8 cellular contexts compared by ENCODE assay signal in genomic region chr7:100546129-100546867, GRCh38. TPM values are rescaled to one million over a fixed set of nuclear protein-coding genes. Genes with fewer than 3 reads are reported as not detected.
DNase-seq lines count a peak whose midpoint lies in the region; ATAC-seq, FAIRE-seq and TF ChIP-seq lines count a peak whose summit lies in the region.

No MANE protein-coding gene starts in this region.

- no peaks in the 10 kb centered on the region for H3K9me3 Mint-ChIP-seq in CD8-positive, alpha-beta T cell
- H3K9me3 Mint-ChIP-seq in activated CD4-positive, alpha-beta memory T cell treated with anti-CD3 and anti-CD28 coated beads, Interleukin-2, amount 10 ng/mL, durations not matched to agents 7 days and 5 days: no peaks in the 10 kb centered on the region

- H3K27me3 Mint-ChIP-seq in CD8-positive, alpha-beta T cell (ENCODE audit: low read depth): no peaks in the 10 kb centered on the region
- no peaks in the 10 kb centered on the region for H3K27me3 Mint-ChIP-seq in activated CD4-positive, alpha-beta memory T cell treated with anti-CD3 and anti-CD28 coated beads, Interleukin-2, amount 10 ng/mL, durations not matched to agents 7 days and 5 days

- peak overlapping the region; percentile 51 for H2AFZ ChIP-seq in GM23248

- WGBS in GM23248 (ENCODE audit: low coverage in 1 of 2, low lambda C conversion rate in 2 of 2, missing lambda C conversion rate in 2 of 2), 2 experiments: 83 to 89% methylated on average over 9 of the region's 9 CpGs

- peak; percentile 27 for FAIRE-seq in islet of Langerhans (lab: Jason Lieb, UNC)

- POLR2A ChIA-PET in CD8-positive, alpha-beta T cell (lab: Charles Lee): interaction anchor here (0.6 to 1.0 kb wide), 5 partner anchors 14 to 117 kb away, joined by 3 read pairs; partner anchors contain the start of genes FBXO24 and LRCH4
- POLR2A ChIA-PET in activated CD4-positive, alpha-beta memory T cell treated with anti-CD3 and anti-CD28 coated beads, Interleukin-2, amount 10 ng/mL, durations not matched to agents 7 days and 5 days (lab: Charles Lee): interaction anchor here (0.9 to 4.6 kb wide), 13 partner anchors 8 to 118 kb away, joined by 3 to 32 read pairs (median 5); partner anchors contain the start of genes AGFG2, FBXO24, LRCH4 and MEPCE

- H3F3A ChIP-seq in GM23248 (ENCODE audit: insufficient read depth): peaks cover 32% of the 10 kb centered on the region

- peak overlapping the region; percentile 91 for H3K27ac Mint-ChIP-seq in CD8-positive, alpha-beta T cell
- peak overlapping the region; percentile 96 for H3K27ac Mint-ChIP-seq in activated CD4-positive, alpha-beta memory T cell treated with anti-CD3 and anti-CD28 coated beads, Interleukin-2, amount 10 ng/mL, durations not matched to agents 7 days and 5 days

- H3K36me3 ChIP-seq in CD8-positive, alpha-beta T cell (ENCODE audit: insufficient read depth, low read length): no peaks in the 10 kb centered on the region
- H3K36me3 ChIP-seq in GM23248 (ENCODE audit: low read depth) (no peaks in the 10 kb centered on the region), subcutaneous abdominal adipose tissue (ENCODE audit: control insufficient read depth in 5 of 5, insufficient read depth in 5 of 5, low read length in 5 of 5) (peaks cover 0 to 9% (median 2%) of the 10 kb centered on the region in 5 donors)

- TF ChIP-seq CTCF in CD8-positive, alpha-beta T cell (IDR thresholded peaks at IDR 0.05): no peak

- peak overlapping the region; percentile 6 for H3K4me3 ChIP-seq in CD8-positive, alpha-beta T cell (ENCODE audit: low read depth, low read length)
- H3K4me3 ChIP-seq in GM23248: no peak overlapping the region
- peak overlapping the region in 1 of 5 donors; percentile 36 for H3K4me3 ChIP-seq in subcutaneous abdominal adipose tissue (ENCODE audit: low read depth in 1 of 5, low read length in 5 of 5)

- no peak for DNase-seq in CD8-positive, alpha-beta T cell
- DNase-seq in GM23248 (no peak), NCI-H2171 treated with DMSO at 0.1 percent for 48 hours (lab: John Stamatoyannopoulos, UW) (no peak)
- DNase-seq in activated CD4-positive, alpha-beta memory T cell treated with anti-CD3 and anti-CD28 coated beads, Interleukin-2, amount 10 ng/mL, durations not matched to agents 7 days and 5 days: no peak
- no peak for DNase-seq in stimulated activated CD8-positive, alpha-beta memory T cell treated with anti-CD3 and anti-CD28 coated beads, Interleukin-4, amount 100 ng/mL, for 48 hours
- DNase-seq in stimulated activated CD4-positive, alpha-beta T cell treated with anti-CD3 and anti-CD28 coated beads, Interleukin-15, amount 100 ng/mL, for 24 hours: no peak

- in situ Hi-C loops in GM23248 (cut with MboI): no loop called here

- intact Hi-C loops in CD8-positive, alpha-beta T cell (cut with DNase I, micrococcal nuclease): loop anchor here in 1 of 2 experiments (2.0 kb wide), 1 partner anchor 67 kb away; the partner anchor contains the start of gene TSC22D4

- H3K4me1 Mint-ChIP-seq in CD8-positive, alpha-beta T cell (ENCODE audit: low read depth): peaks cover 87% of the 10 kb centered on the region
- peaks cover 93% of the 10 kb centered on the region for H3K4me1 Mint-ChIP-seq in activated CD4-positive, alpha-beta memory T cell treated with anti-CD3 and anti-CD28 coated beads, Interleukin-2, amount 10 ng/mL, durations not matched to agents 7 days and 5 days

- peak; percentile 50 for ATAC-seq in CD8-positive, alpha-beta T cell

- H3K27ac ChIP-seq in CD8-positive, alpha-beta T cell (ENCODE audit: low read depth, low read length): peak overlapping the region; percentile 17
- peak overlapping the region; percentile 64 for H3K27ac ChIP-seq in GM23248
- peak overlapping the region; percentile 83 for H3K27ac ChIP-seq in subcutaneous abdominal adipose tissue (ENCODE audit: low read depth, low read length)

- H3K9ac ChIP-seq in GM23248: peak overlapping the region; percentile 27
- peak overlapping the region in 2 of 5 donors; percentile 45 to 56 for H3K9ac ChIP-seq in subcutaneous abdominal adipose tissue (ENCODE audit: low read length in 5 of 5)

- H3K4me1 ChIP-seq in CD8-positive, alpha-beta T cell (ENCODE audit: insufficient read depth, low read length): peaks cover 86% of the 10 kb centered on the region
- H3K4me1 ChIP-seq in GM23248 (ENCODE audit: insufficient read depth) (peaks cover 29% of the 10 kb centered on the region), subcutaneous abdominal adipose tissue (ENCODE audit: control insufficient read depth in 5 of 5, insufficient read depth in 5 of 5, low read length in 5 of 5) (peaks cover 6 to 52% (median 15%) of the 10 kb centered on the region in 5 donors)

- H3K9me2 ChIP-seq in GM23248 (ENCODE audit: insufficient read depth): no peaks in the 10 kb centered on the region

- no peaks in the 10 kb centered on the region for H3K27me3 ChIP-seq in CD8-positive, alpha-beta T cell (ENCODE audit: insufficient read depth, low read length)
- H3K27me3 ChIP-seq in GM23248 (replicated peaks; ENCODE audit: insufficient read depth): no peaks in the 10 kb centered on the region
- H3K27me3 ChIP-seq in subcutaneous abdominal adipose tissue (ENCODE audit: control insufficient read depth in 5 of 5, insufficient read depth in 4 of 5, low read length in 5 of 5): no peaks in the 10 kb centered on the region

- H4K20me1 ChIP-seq in GM23248 (ENCODE audit: insufficient read depth): no peaks in the 10 kb centered on the region

- CTCF ChIA-PET in CD8-positive, alpha-beta T cell (lab: Charles Lee): interaction anchor here (1.3 to 4.1 kb wide), 6 partner anchors 10 to 77 kb away, joined by 4 to 34 read pairs (median 12); no protein-coding TSS in a partner anchor
- CTCF ChIA-PET in activated CD4-positive, alpha-beta memory T cell treated with anti-CD3 and anti-CD28 coated beads, Interleukin-2, amount 10 ng/mL, durations not matched to agents 7 days and 5 days (lab: Charles Lee): interaction anchor here (1.0 to 11.6 kb wide), 4 partner anchors 12 to 77 kb away, joined by 4 to 144 read pairs (median 5); partner anchors contain the start of gene MOSPD3

- H3K36me3 Mint-ChIP-seq in CD8-positive, alpha-beta T cell: peaks cover 17% of the 10 kb centered on the region
- H3K36me3 Mint-ChIP-seq in activated CD4-positive, alpha-beta memory T cell treated with anti-CD3 and anti-CD28 coated beads, Interleukin-2, amount 10 ng/mL, durations not matched to agents 7 days and 5 days (ENCODE audit: low read depth): peaks cover 43% of the 10 kb centered on the region

- no peaks in the 10 kb centered on the region for H3K9me3 ChIP-seq in CD8-positive, alpha-beta T cell (ENCODE audit: low read length)
- H3K9me3 ChIP-seq in GM23248 (ENCODE audit: low read depth): no peaks in the 10 kb centered on the region
- no peaks in the 10 kb centered on the region for H3K9me3 ChIP-seq in subcutaneous abdominal adipose tissue (ENCODE audit: control insufficient read depth in 5 of 5, low read length in 5 of 5)

- H3K4me3 Mint-ChIP-seq in CD8-positive, alpha-beta T cell: peak overlapping the region; percentile 72
- peak overlapping the region; percentile 97 for H3K4me3 Mint-ChIP-seq in activated CD4-positive, alpha-beta memory T cell treated with anti-CD3 and anti-CD28 coated beads, Interleukin-2, amount 10 ng/mL, durations not matched to agents 7 days and 5 days

- H3K79me2 ChIP-seq in GM23248 (ENCODE audit: insufficient read depth): peaks cover 8% of the 10 kb centered on the region

- peak overlapping the region; percentile 66 for H3K4me2 ChIP-seq in GM23248 (ENCODE audit: unreplicated experiment)

RNA-seq across cellular contexts. Expression of gene AGFG2, which starts 7.3 kb away (rescaled TPM):
- 1 to 10 TPM; 4.4 to 6.3 TPM for total RNA-seq in CD8-positive, alpha-beta T cell
- total RNA-seq in GM23248 (2014; rRNA removed; shearing (Covaris generic)): 4.8 and 4.9 TPM in 2 replicates
- polyA plus RNA-seq in GM23248 (2016; fragmentation: Nextera tagmentation; extraction: Ambion mirVana): 6.5 and 7.3 TPM in 2 replicates
- 10 to 100 TPM; 53.9 to 59.8 TPM for total RNA-seq in activated CD4-positive, alpha-beta memory T cell treated with anti-CD3 and anti-CD28 coated beads, Interleukin-2, amount 10 ng/mL, durations not matched to agents 7 days and 5 days

RNA-seq across cellular contexts. Expression of gene SAP25, which starts 27.4 kb away (rescaled TPM):
- total RNA-seq in CD8-positive, alpha-beta T cell: 10 to 100 TPM; 30.2 to 30.5 TPM
- not detected in 2 replicates for total RNA-seq in GM23248 (2014; rRNA removed; shearing (Covaris generic))
- polyA plus RNA-seq in GM23248 (2016; fragmentation: Nextera tagmentation; extraction: Ambion mirVana): 0.42 TPM in 1 of 2 replicates, not detected in the other
- 10 to 100 TPM; 29.1 to 30.0 TPM for total RNA-seq in activated CD4-positive, alpha-beta memory T cell treated with anti-CD3 and anti-CD28 coated beads, Interleukin-2, amount 10 ng/mL, durations not matched to agents 7 days and 5 days

RNA-seq across cellular contexts. Expression of gene LRCH4, which starts 39.6 kb away (rescaled TPM):
- 100 to 1,000 TPM; 244 to 254 TPM for total RNA-seq in CD8-positive, alpha-beta T cell
- 13.6 and 29.2 TPM in 2 replicates for total RNA-seq in GM23248 (2014; rRNA removed; shearing (Covaris generic))
- polyA plus RNA-seq in GM23248 (2016; fragmentation: Nextera tagmentation; extraction: Ambion mirVana): 11.0 and 12.9 TPM in 2 replicates
- 100 to 1,000 TPM; 199 to 204 TPM for total RNA-seq in activated CD4-positive, alpha-beta memory T cell treated with anti-CD3 and anti-CD28 coated beads, Interleukin-2, amount 10 ng/mL, durations not matched to agents 7 days and 5 days

RNA-seq across cellular contexts. Expression of gene FBXO24, which starts 39.8 kb away (rescaled TPM):
- total RNA-seq in CD8-positive, alpha-beta T cell: under 1 TPM; 0.30 to 0.53 TPM
- total RNA-seq in GM23248 (2014; rRNA removed; shearing (Covaris generic)): 0.43 and 0.89 TPM in 2 replicates
- 0.11 and 0.38 TPM in 2 replicates for polyA plus RNA-seq in GM23248 (2016; fragmentation: Nextera tagmentation; extraction: Ambion mirVana)
- 1 to 10 TPM; 1.8 to 2.7 TPM for total RNA-seq in activated CD4-positive, alpha-beta memory T cell treated with anti-CD3 and anti-CD28 coated beads, Interleukin-2, amount 10 ng/mL, durations not matched to agents 7 days and 5 days

RNA-seq across cellular contexts. Expression of gene PCOLCE, which starts 55.9 kb away (rescaled TPM):
- 1 to 10 TPM; 7.9 to 8.0 TPM for total RNA-seq in CD8-positive, alpha-beta T cell
- 211 and 267 TPM in 2 replicates for total RNA-seq in GM23248 (2014; rRNA removed; shearing (Covaris generic))
- 536 and 544 TPM in 2 replicates for polyA plus RNA-seq in GM23248 (2016; fragmentation: Nextera tagmentation; extraction: Ambion mirVana)
- total RNA-seq in activated CD4-positive, alpha-beta memory T cell treated with anti-CD3 and anti-CD28 coated beads, Interleukin-2, amount 10 ng/mL, durations not matched to agents 7 days and 5 days: 10 to 100 TPM; 16.0 to 18.7 TPM

Comparison
In these comparisons a context has a peak if more than half of its experiments do, and no peak if none do; other contexts are left out.
1. H3K27ac ChIP-seq: peak in every context shown above with its lines; median percentile 83 in subcutaneous abdominal adipose tissue; 64 in GM23248; 17 in CD8-positive, alpha-beta T cell.
2. RNA of gene SAP25, which starts 27.4 kb away (total RNA-seq): 30.2 to 30.5 TPM in CD8-positive, alpha-beta T cell and 29.1 to 30.0 TPM in activated CD4-positive, alpha-beta memory T cell treated with anti-CD3 and anti-CD28 coated beads, Interleukin-2, amount 10 ng/mL, durations not matched to agents 7 days and 5 days; not detected in GM23248; every median in the first group is over 10 times any median in the second.